ENCODE assay signal across 25 cellular contexts in the genomic region with DNA sequence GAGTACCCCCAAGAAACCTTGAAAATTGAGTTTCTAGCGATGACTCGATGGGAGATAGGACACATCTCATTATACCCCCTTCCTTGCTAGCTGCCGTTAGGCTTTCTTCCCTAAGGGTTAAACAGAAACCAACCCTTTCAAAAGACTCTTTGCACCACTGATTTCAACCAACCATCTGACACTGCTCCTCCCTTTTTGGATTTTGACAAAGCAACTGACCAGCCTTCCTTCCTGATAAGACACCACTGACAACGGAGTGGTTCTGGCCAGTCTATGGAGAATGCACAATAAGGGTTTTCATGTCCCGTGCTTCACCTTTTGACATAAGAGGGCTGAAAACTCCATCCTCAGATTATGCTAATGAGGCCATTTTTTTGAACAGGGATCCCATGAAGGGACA. TPM values are rescaled to one million over a fixed set of nuclear protein-coding genes. Genes with fewer than 3 reads are reported as not detected.
DNase-seq lines count a peak whose midpoint lies in the region; ATAC-seq, FAIRE-seq and TF ChIP-seq lines count a peak whose summit lies in the region.
"Had no signal": no experiment of that assay in that cellular context is flagged by ENCODE, and none has a peak within 500 bp of the region (broad histone marks: within the 10 kb centered on the region; RNA-seq: fewer than 3 reads in every experiment).

No MANE protein-coding gene starts in this region.

- H3K4me1 ChIP-seq in Panc1 (ENCODE audit: control insufficient read depth, insufficient read depth, low read length) (0 out of 2 replicates have a peak, but pooled peaks cover 2% of the 10 kb centered on the region), K562 (replicated peaks in 1 of 2; ENCODE audit: control insufficient read depth in 2 of 2, insufficient read depth in 2 of 2, low read length in 2 of 2) (peaks cover 0 to 3% of the 10 kb centered on the region in 2 experiments; a peak in 2 of 5 replicates), thyroid gland (no peaks in the 10 kb centered on the region)
- H3K4me1 ChIP-seq: BE2C had no signal

- ATAC-seq in Panc1: no peak
- ATAC-seq in K562: peak; percentile 68
- ATAC-seq: CD8-positive, alpha-beta T cell; GM12878 had no signal

- peak overlapping the region; percentile 28 for H3K4me2 ChIP-seq in K562 (ENCODE audit: insufficient read depth, low read length)

- H3K4me3 ChIP-seq in Panc1 (ENCODE audit: low read depth in 2 of 2, low read length in 2 of 2) (no peak overlapping the region), K562 (no peak overlapping the region), thyroid gland (replicated peaks in 1 of 3) (no peak overlapping the region)
- H3K4me3 ChIP-seq: BLaER1 treated with 17β-estradiol and CSF1 and Interleukin-3, amounts not matched to agents 10 nM and 100 nM; GM12878 had no signal

- CTCF ChIA-PET in Panc1 (lab: Charles Lee) (no interaction called here), K562 (lab: Yijun Ruan, JAX; ENCODE audit: low intra/inter-chr PET ratio) (no interaction called here)

- TF ChIP-seq POLR2A in K562 (conservative IDR thresholded peaks at IDR 0.05) (no peak), thyroid gland (IDR thresholded peaks at IDR 0.05) (no peak)

- TF ChIP-seq RAD21 in K562 (CRISPR knock-in tag; conservative IDR thresholded peaks at IDR 0.05 in 1 of 2, IDR thresholded peaks at IDR 0.05 in 1 of 2): no peak

- DNase-seq in COLO829 (ENCODE audit: low spot score) (peak; percentile 27), Panc1 (ENCODE audit: low read depth, low spot score) (no peak), K562 (ENCODE audit: extremely low read depth in 1 of 4, low spot score in 3 of 4) (peak in 1 of 4 experiments; percentile 48), thyroid gland (no peak), hippocampal formation (lab: John Stamatoyannopoulos, UW) (no peak)
- DNase-seq in activated T-cell treated with anti-CD3 and anti-CD28 coated beads, Interleukin-2, amount 50 U/mL, for 48 hours: no peak
- DNase-seq: 8988T; ACHN; BE2C; CD4-positive, alpha-beta T cell; CD8-positive, alpha-beta T cell; COR-L47; DMS 273 treated with DMSO at 0.1 percent for 48 hours; DMS153; DMS53; DMS79; DND-41; EL; GDM1 had no signal

- no TSS peak for BruUV-seq in Panc1 (replicated peaks; lab: Mats Ljungman, UMichigan)
- BruUV-seq in K562 (replicated peaks; lab: Mats Ljungman, UMichigan): no TSS peak

- H3K79me2 ChIP-seq in K562 (ENCODE audit: control insufficient read depth, insufficient read depth, low read length): no peaks in the 10 kb centered on the region

- H3K36me3 ChIP-seq in Panc1 (ENCODE audit: control insufficient read depth, insufficient read depth, low read length) (no peaks in the 10 kb centered on the region), K562 (ENCODE audit: control insufficient read depth, insufficient read depth, low read length) (no peaks in the 10 kb centered on the region), thyroid gland (no peaks in the 10 kb centered on the region)
- H3K36me3 ChIP-seq: BE2C had no signal

- TF ChIP-seq EP300 in K562 (IDR thresholded peaks at IDR 0.05; ENCODE audit: low read length): no peak

- intact Hi-C loops in Panc1 (cut with micrococcal nuclease; ENCODE audit: unreplicated experiment) (no loop called here), K562 (cut with micrococcal nuclease) (no loop called here), thyroid gland (cut with DNase I) (no loop called here)

- FAIRE-seq in K562 (lab: Jason Lieb, UNC): no peak
- FAIRE-seq: A204.1, GM12878, GM12892, GM18507 had no signal

- no peaks in the 10 kb centered on the region for H3K27me3 ChIP-seq in Panc1 (ENCODE audit: control insufficient read depth, insufficient read depth, low read length)
- no peaks in the 10 kb centered on the region for H3K27me3 ChIP-seq in K562 (ENCODE audit: control insufficient read depth in 2 of 2, insufficient read depth in 2 of 2, low read length in 2 of 2)
- no peaks in the 10 kb centered on the region for H3K27me3 ChIP-seq in thyroid gland
- H3K27me3 ChIP-seq: BE2C; BLaER1 treated with 17β-estradiol and CSF1 and Interleukin-3, amounts not matched to agents 10 nM and 100 nM had no signal

- no peak overlapping the region for H3K9ac ChIP-seq in K562 (ENCODE audit: insufficient read depth in 1 of 2, low read depth in 2 of 2, low read length in 2 of 2)
- H3K9ac ChIP-seq: BLaER1 treated with 17β-estradiol and CSF1 and Interleukin-3, amounts not matched to agents 10 nM and 100 nM had no signal

- no peak overlapping the region for H2AFZ ChIP-seq in K562 (ENCODE audit: low read depth, low read length)

- H3K9me3 ChIP-seq in Panc1 (ENCODE audit: control insufficient read depth, insufficient read depth, low read depth, low read length) (no peaks in the 10 kb centered on the region), K562 (replicated peaks; ENCODE audit: control insufficient read depth, insufficient read depth, low read depth, low read length) (no peaks in the 10 kb centered on the region), thyroid gland (no peaks in the 10 kb centered on the region)
- H3K9me3 ChIP-seq: BE2C had no signal

- H3K9me1 ChIP-seq in K562 (ENCODE audit: control insufficient read depth, insufficient read depth, low read length): no peaks in the 10 kb centered on the region

- in situ Hi-C loops in Panc1 (cut with HindIII; ENCODE audit: low pct_unique_long_range_greater_than_20kb, low sequenced_read_pairs): no loop called here
- in situ Hi-C loops in K562 (cut with MboI): no loop called here

- POLR2A ChIA-PET in Panc1 (lab: Charles Lee) (no interaction called here), K562 (lab: Yijun Ruan, JAX) (interaction anchor here (1.9 kb wide), 1 partner anchor 10 kb away, joined by 5 read pairs; no protein-coding TSS in a partner anchor)

- H4K20me1 ChIP-seq in K562 (replicated peaks; ENCODE audit: control insufficient read depth, insufficient read depth, low read length): no peaks in the 10 kb centered on the region
- H4K20me1 ChIP-seq: BLaER1 treated with 17β-estradiol and CSF1 and Interleukin-3, amounts not matched to agents 10 nM and 100 nM had no signal

- 0 out of 2 replicates have a peak overlapping the region, but pooled peaks have one; percentile 27 for H3K27ac ChIP-seq in Panc1 (ENCODE audit: low read length)
- H3K27ac ChIP-seq in K562 (ENCODE audit: extremely low read depth, low read depth, low read length): no peak overlapping the region
- H3K27ac ChIP-seq in thyroid gland: no peak overlapping the region
- H3K27ac ChIP-seq: BLaER1 treated with 17β-estradiol and CSF1 and Interleukin-3, amounts not matched to agents 10 nM and 100 nM; C4-2B had no signal

- WGBS in K562 (ENCODE audit: insufficient coverage, low coverage, missing lambda C conversion rate): 8% methylated on average over 5 of the region's 5 CpGs
- 92 to 93% methylated on average over 5 of the region's 5 CpGs for WGBS in thyroid gland, 2 donors

- TF ChIP-seq CTCF in Panc1 (IDR thresholded peaks at IDR 0.05): no peak
- no peak for TF ChIP-seq CTCF in K562 (IDR thresholded peaks at IDR 0.05 in 2 of 3, conservative IDR thresholded peaks at IDR 0.05 in 1 of 3; ENCODE audit: insufficient read depth in 2 of 3, low read depth in 1 of 3, low read length in 3 of 3)
- TF ChIP-seq CTCF in thyroid gland (IDR thresholded peaks at IDR 0.05): no peak

TF ChIP-seq in K562, 482 proteins besides CTCF, POLR2A, EP300 and RAD21 (continues in another document):
- 0 out of 2 replicates have a peak, but pooled peaks have one; percentile 4 for TF ChIP-seq TAL1 (IDR thresholded peaks at IDR 0.05)
- TF ChIP-seq ZNF253 (CRISPR knock-in tag; conservative IDR thresholded peaks at IDR 0.05): no peak
- TF ChIP-seq EGR1 (conservative IDR thresholded peaks at IDR 0.05): no peak
- TF ChIP-seq CXXC5 (CRISPR knock-in tag; IDR thresholded peaks at IDR 0.05): no peak
- TF ChIP-seq ZNF316 (IDR thresholded peaks at IDR 0.05): 0 out of 2 replicates have a peak, but pooled peaks have one; percentile 15
- TF ChIP-seq SREBF1 (IDR thresholded peaks at IDR 0.05; ENCODE audit: borderline replicate concordance, low read depth, low read length): no peak
- peak; percentile 66; the same call in 1 of the 2 replicates for TF ChIP-seq FOXM1 (IDR thresholded peaks at IDR 0.05; ENCODE audit: low read depth)
- no peak for TF ChIP-seq FOXM1 (CRISPR knock-in tag; IDR thresholded peaks at IDR 0.05; ENCODE audit: low read depth)
- TF ChIP-seq COPS2 (conservative IDR thresholded peaks at IDR 0.05): no peak
- no peak for TF ChIP-seq HNRNPL (IDR thresholded peaks at IDR 0.05; ENCODE audit: low read depth, low read length)
- 0 out of 2 replicates have a peak, but pooled peaks have one; percentile 24 for TF ChIP-seq MAFG (tag; conservative IDR thresholded peaks at IDR 0.05)
- TF ChIP-seq MYBL2 (IDR thresholded peaks at IDR 0.05; ENCODE audit: low read depth): peak; percentile 80
- no peak for TF ChIP-seq MYBL2 (CRISPR knock-in tag; IDR thresholded peaks at IDR 0.05; ENCODE audit: borderline replicate concordance)

RNA-seq across cellular contexts. Expression of gene SLC35F5, which starts 52.6 kb away (rescaled TPM):
- total RNA-seq in Panc1 (2021; ENCODE audit: unreplicated experiment) (89.8 TPM), K562 (2014; rRNA removed) (26.4 and 27.6 TPM in 2 replicates), K562 (2014; rRNA removed; fragmentation: Illumina TruSeq; extraction: Trizol) (46.4 and 52.4 TPM in 2 replicates), K562 (2015; rRNA removed; fragmentation: Illumina TruSeq; extraction: Trizol) (44.9 and 45.5 TPM in 2 replicates), K562 (2021) (32.3 and 32.9 TPM in 2 replicates), thyroid gland (100 to 1,000 TPM; 152 to 320 (median 177) TPM)
- 34.3 TPM for polyA plus RNA-seq in Panc1 (2012; ENCODE audit: insufficient read length)
- total RNA-seq in K562 (2011; cell fraction: chromatin; rRNA removed; ENCODE audit: low replicate concordance): 83.3 and 173 TPM in 2 replicates
- total RNA-seq in K562 (2011; cell fraction: nucleolus; rRNA removed): 52.5 and 55.1 TPM in 2 replicates
- 101 and 197 TPM in 2 replicates for total RNA-seq in K562 (2011; cell fraction: nucleoplasm; rRNA removed)
- polyA plus RNA-seq in K562 (2011; rRNA removed) (36.8 and 50.7 TPM in 2 replicates), K562 (2014; fragmentation: Illumina TruSeq; extraction: Trizol) (28.6 and 30.5 TPM in 2 replicates), K562 (2014; fragmentation: Nextera tagmentation; extraction: Ambion mirVana) (1 to 10 TPM; 4.9 to 7.4 TPM), K562 (2014; rRNA removed) (21.3 and 22.7 TPM in 2 replicates)
- 13.2 and 19.2 TPM in 2 replicates for polyA plus RNA-seq in K562 (2011; cell fraction: cytosol; rRNA removed)
- polyA plus RNA-seq in K562 (2011; cell fraction: nucleus; rRNA removed): 27.4 and 38.1 TPM in 2 replicates
- 13.1 and 14.0 TPM in 2 replicates for polyA plus RNA-seq in K562 (2012)
- polyA minus RNA-seq in K562 (2011; rRNA and poly(A)+ RNA removed): 77.0 and 85.0 TPM in 2 replicates
- 31.1 and 45.5 TPM in 2 replicates for polyA minus RNA-seq in K562 (2011; cell fraction: cytosol; rRNA and poly(A)+ RNA removed)
- polyA minus RNA-seq in K562 (2011; cell fraction: nucleus; rRNA and poly(A)+ RNA removed): 59.1 and 92.5 TPM in 2 replicates
